In the genomic region with DNA sequence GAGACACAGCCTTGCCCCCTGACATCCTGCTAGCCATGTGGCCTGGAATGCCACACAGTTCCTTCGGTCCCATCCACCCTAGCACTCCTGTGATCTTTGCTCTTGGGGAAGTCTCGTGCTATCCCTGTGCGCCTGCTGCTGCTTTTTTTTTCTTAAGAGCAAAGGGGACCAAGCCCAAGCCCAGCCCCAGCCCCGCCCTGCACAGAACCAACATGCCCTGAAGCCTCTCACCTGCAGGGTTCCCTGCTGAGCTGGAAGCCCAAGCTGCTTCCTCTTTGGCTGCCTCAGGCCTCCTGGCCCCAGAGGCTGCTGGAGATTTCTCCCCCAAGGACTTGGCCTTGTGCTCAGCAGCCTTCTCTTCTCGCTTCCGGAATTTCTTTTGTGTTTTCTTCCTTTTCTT, we compare ENCODE assay signal across 9 cellular contexts. TPM values are rescaled to one million over a fixed set of nuclear protein-coding genes. Genes with fewer than 3 reads are reported as not detected.
DNase-seq lines count a peak whose midpoint lies in the region; ATAC-seq, FAIRE-seq and TF ChIP-seq lines count a peak whose summit lies in the region.
"Had no signal": no experiment of that assay in that cellular context is flagged by ENCODE, and none has a peak within 500 bp of the region (broad histone marks: within the 10 kb centered on the region; RNA-seq: fewer than 3 reads in every experiment).

No MANE protein-coding gene starts in this region.

- no peaks in the 10 kb centered on the region for H3K27me3 ChIP-seq in HL-60 (ENCODE audit: insufficient read depth, poor library complexity, severe bottlenecking)
- H3K27me3 ChIP-seq in GM12878 (replicated peaks in 1 of 2; ENCODE audit: control insufficient read depth in 2 of 2, insufficient read depth in 2 of 2, low read length in 1 of 2): no peaks in the 10 kb centered on the region

- H3K36me3 Mint-ChIP-seq in nephron progenitor cell (ENCODE audit: low read depth): peaks cover 61% of the 10 kb centered on the region

- H3K9me3 Mint-ChIP-seq in nephron progenitor cell: peaks cover 2% of the 10 kb centered on the region

- H3K4me3 ChIP-seq in HL-60 (replicated peaks; ENCODE audit: insufficient read depth, low read length) (0 out of 2 replicates have a peak overlapping the region, but pooled peaks have one; percentile 1), GM12878 (peak overlapping the region; percentile 98)

- H3K27ac ChIP-seq in HL-60 (replicated peaks): no peak overlapping the region
- H3K27ac ChIP-seq in GM12878 (ENCODE audit: control insufficient read depth, insufficient read depth): no peak overlapping the region

- H3K9me3 ChIP-seq in GM12878 (replicated peaks; ENCODE audit: control insufficient read depth, insufficient read depth, low read length): no peaks in the 10 kb centered on the region

- H3K27me3 Mint-ChIP-seq in nephron progenitor cell (ENCODE audit: low read depth, poor library complexity): no peaks in the 10 kb centered on the region

- 95% methylated on average over 6 of the region's 6 CpGs for WGBS in GM12878 (ENCODE audit: insufficient coverage, insufficient replicate concordance, low lambda C conversion rate, missing lambda C conversion rate)

- H3K79me2 ChIP-seq in GM12878 (ENCODE audit: control insufficient read depth, insufficient read depth, low read length): peaks cover 30% of the 10 kb centered on the region

- intact Hi-C loops in GM12878 (cut with micrococcal nuclease; ENCODE audit: unreplicated experiment): no loop called here

- BruUV-seq in GM12878 (replicated peaks; lab: Mats Ljungman, UMichigan): no TSS peak

- no peak overlapping the region for H3K27ac Mint-ChIP-seq in nephron progenitor cell

- no peak for TF ChIP-seq EP300 in GM12878 (IDR thresholded peaks at IDR 0.05; ENCODE audit: borderline replicate concordance in 1 of 2, control insufficient read depth in 1 of 2, low read depth in 2 of 2, low read length in 2 of 2)

- peak overlapping the region; percentile 45; the same call in 1 of the 2 replicates for H3K4me2 ChIP-seq in GM12878 (ENCODE audit: control insufficient read depth, insufficient read depth)

- ATAC-seq in GM12878 (no peak), HG03039 (IDR thresholded peaks at IDR 0.05; ENCODE audit: unreplicated experiment) (no peak)

- no peak overlapping the region for H3K9ac ChIP-seq in GM12878 (ENCODE audit: control insufficient read depth, insufficient read depth, low read length)

- no peaks in the 10 kb centered on the region; the same call in 1 of the 2 replicates for H3K4me1 ChIP-seq in GM12878 (ENCODE audit: control insufficient read depth, insufficient read depth, low read length)

- no peak for TF ChIP-seq POLR2A in GM12878 (IDR thresholded peaks at IDR 0.05; ENCODE audit: low read depth, low read length)

- H3K36me3 ChIP-seq in GM12878 (ENCODE audit: control insufficient read depth in 2 of 2, insufficient read depth in 2 of 2, low read length in 1 of 2): peaks cover 14 to 24% of the 10 kb centered on the region in 2 experiments; a peak in 3 of 4 replicates

- no peak overlapping the region for H2AFZ ChIP-seq in GM12878 (ENCODE audit: control insufficient read depth, low read depth, low read length)

- TF ChIP-seq CTCF in HL-60 (IDR thresholded peaks at IDR 0.05; ENCODE audit: insufficient read depth, low read length): no peak
- no peak for TF ChIP-seq CTCF in GM12878 (IDR thresholded peaks at IDR 0.05 in 2 of 3, conservative IDR thresholded peaks at IDR 0.05 in 1 of 3; ENCODE audit: control insufficient read depth in 2 of 3, extremely low read depth in 1 of 3, insufficient read depth in 1 of 3, low read depth in 3 of 3, low read length in 3 of 3)
- no peak for TF ChIP-seq CTCF in nephron progenitor cell (IDR thresholded peaks at IDR 0.05)

- H3K4me3 Mint-ChIP-seq in nephron progenitor cell: peak overlapping the region; percentile 97

- no peak for FAIRE-seq in GM12878 (lab: Jason Lieb, UNC)

- DNase-seq in COLO668 (lab: John Stamatoyannopoulos, UW; ENCODE audit: unreplicated experiment): peak; percentile 33
- DNase-seq in HL-60 (ENCODE audit: low read depth in 1 of 2, low spot score in 1 of 2): peak; percentile 64 to 74
- no peak for DNase-seq in GM12878 (ENCODE audit: low read depth, low spot score)
- DNase-seq in nephron progenitor cell: no peak
- DNase-seq in UCSD-AML1 (lab: John Stamatoyannopoulos, UW; ENCODE audit: unreplicated experiment): no peak
- no peak for DNase-seq in stimulated activated CD4-positive, alpha-beta T cell treated with anti-CD3 and anti-CD28 coated beads, Interleukin-4, amount 100 ng/mL, for 24 hours
- DNase-seq: activated gamma-delta T cell, NCI-H1105 treated with DMSO at 0.1 percent for 48 hours had no signal

- CTCF ChIA-PET in GM12878 (lab: Yijun Ruan, JAX): interaction anchor here (1.0 to 1.7 kb wide), 2 partner anchors 95 to 152 kb away, joined by 3 to 4 read pairs; no protein-coding TSS in a partner anchor

- SMC1A ChIA-PET in GM12878 (lab: Charles Lee; ENCODE audit: uncharacterized antibody, unreplicated experiment): interaction anchor here (1.1 to 1.3 kb wide), 2 partner anchors 79 to 143 kb away, joined by 3 read pairs; no protein-coding TSS in a partner anchor

- in situ Hi-C loops in GM12878 (cut with MboI): no loop called here

- RAD21 ChIA-PET in GM12878 (lab: Charles Lee; ENCODE audit: unreplicated experiment): no interaction called here

- no peak for TF ChIP-seq RAD21 in GM12878 (IDR thresholded peaks at IDR 0.05; ENCODE audit: insufficient read depth, low read depth, low read length)

- POLR2A ChIA-PET in GM12878 (lab: Charles Lee): interaction anchor here (2.0 kb wide), 1 partner anchor 38 kb away, joined by 8 read pairs; no protein-coding TSS in a partner anchor

- H3K4me1 Mint-ChIP-seq in nephron progenitor cell: peaks cover 25% of the 10 kb centered on the region

- H4K20me1 ChIP-seq in GM12878 (ENCODE audit: control insufficient read depth, insufficient read depth): no peaks in the 10 kb centered on the region

RNA-seq across cellular contexts. Expression of a gene that starts 1.8 kb away (rescaled TPM):
- 17.7 and 19.0 TPM in 2 replicates for total RNA-seq in GM12878 (2013; cell fraction: nucleolus; rRNA removed)
- 18.5 and 18.8 TPM in 2 replicates for total RNA-seq in GM12878 (2014; rRNA removed)
- total RNA-seq in GM12878 (2014; rRNA removed; fragmentation: Illumina TruSeq; extraction: Trizol): 10.7 and 11.4 TPM in 2 replicates
- 25.7 and 27.2 TPM in 2 replicates for total RNA-seq in GM12878 (2021)
- polyA plus RNA-seq in GM12878 (2011; ENCODE audit: low read depth): 4.6 TPM
- polyA plus RNA-seq in GM12878 (2011; rRNA removed): 5.8 and 8.7 TPM in 2 replicates
- 8.8 and 16.7 TPM in 2 replicates for polyA plus RNA-seq in GM12878 (2011; cell fraction: cytosol; rRNA removed)
- 14.9 and 25.2 TPM in 2 replicates for polyA plus RNA-seq in GM12878 (2011; cell fraction: nucleus; rRNA removed)
- polyA plus RNA-seq in GM12878 (2012): 15.2 and 15.3 TPM in 2 replicates
- polyA plus RNA-seq in GM12878 (2014; fragmentation: Illumina TruSeq; extraction: Trizol): 5.4 and 9.4 TPM in 2 replicates
- 1 to 10 TPM; 2.2 to 3.0 TPM for polyA plus RNA-seq in GM12878 (2014; fragmentation: Nextera tagmentation; extraction: Ambion mirVana)
- 23.0 and 23.2 TPM in 2 replicates for polyA plus RNA-seq in GM12878 (2014; rRNA removed)
- polyA plus RNA-seq in GM12878 (2016; fragmentation: Nextera tagmentation; extraction: Ambion mirVana): 10 to 100 TPM; 24.6 to 26.4 TPM
- polyA minus RNA-seq in GM12878 (2011; rRNA and poly(A)+ RNA removed): 4.5 and 5.9 TPM in 2 replicates
- 3.1 and 3.2 TPM in 2 replicates for polyA minus RNA-seq in GM12878 (2011; cell fraction: cytosol; rRNA and poly(A)+ RNA removed)
- polyA minus RNA-seq in GM12878 (2011; cell fraction: nucleus; rRNA and poly(A)+ RNA removed): 3.9 and 5.5 TPM in 2 replicates

RNA-seq across cellular contexts. Expression of a gene that starts 13.8 kb away (rescaled TPM):
- total RNA-seq in GM12878 (2013; cell fraction: nucleolus; rRNA removed): 63.8 and 82.8 TPM in 2 replicates
- total RNA-seq in GM12878 (2014; rRNA removed) (21.5 and 25.5 TPM in 2 replicates), GM12878 (2014; rRNA removed; fragmentation: Illumina TruSeq; extraction: Trizol) (13.4 and 15.4 TPM in 2 replicates), GM12878 (2021) (31.8 and 35.4 TPM in 2 replicates)
- 7.7 TPM for polyA plus RNA-seq in GM12878 (2011; ENCODE audit: low read depth)
- polyA plus RNA-seq in GM12878 (2011; rRNA removed) (10.6 and 26.1 TPM in 2 replicates), GM12878 (2014; fragmentation: Illumina TruSeq; extraction: Trizol) (6.2 and 15.0 TPM in 2 replicates), GM12878 (2014; fragmentation: Nextera tagmentation; extraction: Ambion mirVana) (1 to 10 TPM; 1.4 to 3.4 TPM), GM12878 (2014; rRNA removed) (42.0 and 42.1 TPM in 2 replicates), GM12878 (2016; fragmentation: Nextera tagmentation; extraction: Ambion mirVana) (10 to 100 TPM; 24.3 to 25.0 TPM)
- polyA plus RNA-seq in GM12878 (2011; cell fraction: cytosol; rRNA removed): 25.1 and 37.3 TPM in 2 replicates
- polyA plus RNA-seq in GM12878 (2011; cell fraction: nucleus; rRNA removed): 70.4 and 74.5 TPM in 2 replicates
- polyA plus RNA-seq in GM12878 (2012): 16.0 and 18.8 TPM in 2 replicates
- polyA minus RNA-seq in GM12878 (2011; rRNA and poly(A)+ RNA removed): 20.9 and 24.1 TPM in 2 replicates
- polyA minus RNA-seq in GM12878 (2011; cell fraction: cytosol; rRNA and poly(A)+ RNA removed): 5.6 and 6.7 TPM in 2 replicates
- 12.9 and 26.4 TPM in 2 replicates for polyA minus RNA-seq in GM12878 (2011; cell fraction: nucleus; rRNA and poly(A)+ RNA removed)

RNA-seq across cellular contexts. Expression of a gene that starts 13.9 kb away (rescaled TPM):
- 311 and 335 TPM in 2 replicates for total RNA-seq in GM12878 (2013; cell fraction: nucleolus; rRNA removed)
- 3,012 and 3,152 TPM in 2 replicates for total RNA-seq in GM12878 (2014; rRNA removed)
- total RNA-seq in GM12878 (2014; rRNA removed; fragmentation: Illumina TruSeq; extraction: Trizol): 4,456 and 4,552 TPM in 2 replicates
- 3,952 and 4,036 TPM in 2 replicates for total RNA-seq in GM12878 (2021)
- 3,318 TPM for polyA plus RNA-seq in GM12878 (2011; ENCODE audit: low read depth)
- 2,241 and 2,769 TPM in 2 replicates for polyA plus RNA-seq in GM12878 (2011; rRNA removed)
- 3,977 and 4,009 TPM in 2 replicates for polyA plus RNA-seq in GM12878 (2011; cell fraction: cytosol; rRNA removed)
- polyA plus RNA-seq in GM12878 (2011; cell fraction: nucleus; rRNA removed): 1,384 and 1,496 TPM in 2 replicates
- polyA plus RNA-seq in GM12878 (2012): 3,660 and 4,993 TPM in 2 replicates
- 5,018 and 5,193 TPM in 2 replicates for polyA plus RNA-seq in GM12878 (2014; fragmentation: Illumina TruSeq; extraction: Trizol)
- polyA plus RNA-seq in GM12878 (2014; fragmentation: Nextera tagmentation; extraction: Ambion mirVana): 1,000 to 10,000 TPM; 3,258 to 3,500 TPM
- polyA plus RNA-seq in GM12878 (2014; rRNA removed): 3,393 and 3,435 TPM in 2 replicates
- 100 to 1,000 TPM; 917 to 932 TPM for polyA plus RNA-seq in GM12878 (2016; fragmentation: Nextera tagmentation; extraction: Ambion mirVana)
- 2,559 and 3,565 TPM in 2 replicates for polyA minus RNA-seq in GM12878 (2011; rRNA and poly(A)+ RNA removed)
- polyA minus RNA-seq in GM12878 (2011; cell fraction: cytosol; rRNA and poly(A)+ RNA removed): 727 and 817 TPM in 2 replicates
- polyA minus RNA-seq in GM12878 (2011; cell fraction: nucleus; rRNA and poly(A)+ RNA removed): 270 and 379 TPM in 2 replicates

RNA-seq across cellular contexts. Expression of a gene that starts 22.1 kb away (rescaled TPM):
- total RNA-seq in GM12878 (2013; cell fraction: nucleolus; rRNA removed): 4.2 and 4.7 TPM in 2 replicates
- 20.1 and 23.1 TPM in 2 replicates for total RNA-seq in GM12878 (2014; rRNA removed)
- 17.7 and 17.9 TPM in 2 replicates for total RNA-seq in GM12878 (2014; rRNA removed; fragmentation: Illumina TruSeq; extraction: Trizol)
- 27.6 and 27.9 TPM in 2 replicates for total RNA-seq in GM12878 (2021)
- 25.5 TPM for polyA plus RNA-seq in GM12878 (2011; ENCODE audit: low read depth)
- 25.4 and 31.6 TPM in 2 replicates for polyA plus RNA-seq in GM12878 (2011; rRNA removed)
- polyA plus RNA-seq in GM12878 (2011; cell fraction: cytosol; rRNA removed): 29.4 and 32.3 TPM in 2 replicates
- 37.9 and 49.3 TPM in 2 replicates for polyA plus RNA-seq in GM12878 (2011; cell fraction: nucleus; rRNA removed)
- 23.0 and 23.6 TPM in 2 replicates for polyA plus RNA-seq in GM12878 (2012)
- 21.2 and 22.8 TPM in 2 replicates for polyA plus RNA-seq in GM12878 (2014; fragmentation: Illumina TruSeq; extraction: Trizol)
- polyA plus RNA-seq in GM12878 (2014; fragmentation: Nextera tagmentation; extraction: Ambion mirVana): 10 to 100 TPM; 19.2 to 34.6 TPM
- 31.5 and 32.3 TPM in 2 replicates for polyA plus RNA-seq in GM12878 (2014; rRNA removed)
- polyA plus RNA-seq in GM12878 (2016; fragmentation: Nextera tagmentation; extraction: Ambion mirVana): 10 to 100 TPM; 45.6 to 46.4 TPM
- 11.6 and 20.0 TPM in 2 replicates for polyA minus RNA-seq in GM12878 (2011; rRNA and poly(A)+ RNA removed)
- polyA minus RNA-seq in GM12878 (2011; cell fraction: cytosol; rRNA and poly(A)+ RNA removed): 4.4 and 4.9 TPM in 2 replicates
- 6.4 and 7.1 TPM in 2 replicates for polyA minus RNA-seq in GM12878 (2011; cell fraction: nucleus; rRNA and poly(A)+ RNA removed)

RNA-seq across cellular contexts. Expression of a gene that starts 22.2 kb away (rescaled TPM):
- 1.2 and 2.0 TPM in 2 replicates for total RNA-seq in GM12878 (2013; cell fraction: nucleolus; rRNA removed)
- total RNA-seq in GM12878 (2014; rRNA removed) (25.6 and 31.3 TPM in 2 replicates), GM12878 (2014; rRNA removed; fragmentation: Illumina TruSeq; extraction: Trizol) (12.8 and 18.2 TPM in 2 replicates), GM12878 (2021) (19.4 and 23.4 TPM in 2 replicates)
- 5.2 TPM for polyA plus RNA-seq in GM12878 (2011; ENCODE audit: low read depth)
- polyA plus RNA-seq in GM12878 (2011; rRNA removed) (7.5 and 12.1 TPM in 2 replicates), GM12878 (2014; fragmentation: Illumina TruSeq; extraction: Trizol) (5.3 and 10.0 TPM in 2 replicates), GM12878 (2014; fragmentation: Nextera tagmentation; extraction: Ambion mirVana) (1 to 10 TPM; 4.0 to 7.6 TPM), GM12878 (2014; rRNA removed) (37.3 and 42.5 TPM in 2 replicates), GM12878 (2016; fragmentation: Nextera tagmentation; extraction: Ambion mirVana) (10 to 100 TPM; 37.8 to 41.7 TPM)
- polyA plus RNA-seq in GM12878 (2011; cell fraction: cytosol; rRNA removed): 15.4 and 20.1 TPM in 2 replicates
- polyA plus RNA-seq in GM12878 (2011; cell fraction: nucleus; rRNA removed): 13.5 and 21.6 TPM in 2 replicates
- 15.3 and 18.6 TPM in 2 replicates for polyA plus RNA-seq in GM12878 (2012)
- polyA minus RNA-seq in GM12878 (2011; rRNA and poly(A)+ RNA removed): 4.0 and 6.0 TPM in 2 replicates
- 5.1 and 12.0 TPM in 2 replicates for polyA minus RNA-seq in GM12878 (2011; cell fraction: cytosol; rRNA and poly(A)+ RNA removed)
- polyA minus RNA-seq in GM12878 (2011; cell fraction: nucleus; rRNA and poly(A)+ RNA removed): 2.8 and 6.6 TPM in 2 replicates

Comparison
In these comparisons a context has a peak if more than half of its experiments do, and no peak if none do; other contexts are left out.
1. DNase-seq: peak in COLO668 (single experiment) and HL-60 (2 of 2); none in GM12878 (single experiment), nephron progenitor cell (single experiment), UCSD-AML1 (single experiment) and stimulated activated CD4-positive, alpha-beta T cell treated with anti-CD3 and anti-CD28 coated beads, Interleukin-4, amount 100 ng/mL, for 24 hours (single experiment).